9 cellular contexts compared by ENCODE assay signal in genomic region chr5:62954578-62954977, GRCh38.
"Had no signal": no experiment of that assay in that cellular context is flagged by ENCODE, and none has a peak within 500 bp of the region (broad histone marks: within the 10 kb centered on the region; RNA-seq: fewer than 3 reads in every experiment).

No MANE protein-coding gene starts in this region.

- ATAC-seq: GM23338, HCT116 had no signal

- H3K27ac ChIP-seq: GM23248 had no signal

- H3K4me3 ChIP-seq: GM23248, GM23338, HAP-1 had no signal

- H3K9me3 ChIP-seq: HAP-1 had no signal

- H3K4me1 ChIP-seq: HAP-1 had no signal

- DNase-seq: GM23248, GOT3, H7, H9, HCEC 1CT, HFFc6 had no signal

- H3K36me3 ChIP-seq: HAP-1 had no signal
